ENCODE assay signal across 12 cellular contexts in genomic region chr1:2310332-2311183, GRCh38.
A peak's percentile ranks its signal among the peaks of the same experiment; 100 is the strongest.
DNase-seq lines count a peak whose midpoint lies in the region; ATAC-seq, FAIRE-seq and TF ChIP-seq lines count a peak whose summit lies in the region.
"Had no signal": no experiment of that assay in that cellular context is flagged by ENCODE, and none has a peak within 500 bp of the region (broad histone marks: within the 10 kb centered on the region; RNA-seq: fewer than 3 reads in every experiment).

No MANE protein-coding gene starts in this region.

- H3K4me1 ChIP-seq in ascending aorta (peaks cover 28 to 55% of the 10 kb centered on the region in 2 donors), suprapubic skin (peaks cover 53% of the 10 kb centered on the region), small intestine (ENCODE audit: control insufficient read depth in 2 of 2, insufficient read depth in 1 of 2, low read depth in 1 of 2, low read length in 1 of 2) (peaks cover 0 to 3% of the 10 kb centered on the region in 2 donors)

- H3K27ac ChIP-seq in ascending aorta (peak overlapping the region; percentile 92 to 95), suprapubic skin (peak overlapping the region; percentile 86), small intestine (ENCODE audit: low read depth in 1 of 2, low read length in 1 of 2) (peak overlapping the region in 1 of 2 donors; percentile 57)

- no peaks in the 10 kb centered on the region for H3K9me3 Mint-ChIP-seq in activated CD4-positive, alpha-beta T cell treated with anti-CD3 and anti-CD28 coated beads, Interleukin-2, amount 10 ng/mL, durations not matched to agents 7 days and 5 days
- H3K9me3 Mint-ChIP-seq: stimulated activated naive CD8-positive, alpha-beta T cell treated with anti-CD3 and anti-CD28 coated beads, Interleukin-15, Interleukin-2, amounts not matched to agents 100 ng/mL and 50 ng/mL, for 24 hours had no signal

- H3K27ac Mint-ChIP-seq in activated CD4-positive, alpha-beta T cell treated with anti-CD3 and anti-CD28 coated beads, Interleukin-2, amount 10 ng/mL, durations not matched to agents 7 days and 5 days: peak overlapping the region; percentile 79

- no peak for ATAC-seq in GM21619 (IDR thresholded peaks at IDR 0.05; ENCODE audit: unreplicated experiment)

- H3K36me3 ChIP-seq in ascending aorta: peaks cover 36 to 45% of the 10 kb centered on the region in 2 donors
- H3K36me3 ChIP-seq in suprapubic skin: peaks cover 39% of the 10 kb centered on the region
- H3K36me3 ChIP-seq in small intestine (ENCODE audit: control insufficient read depth in 2 of 2, insufficient read depth in 2 of 2, low read length in 2 of 2): peaks cover 11 to 14% of the 10 kb centered on the region in 2 donors

- H3K4me1 Mint-ChIP-seq in activated CD4-positive, alpha-beta T cell treated with anti-CD3 and anti-CD28 coated beads, Interleukin-2, amount 10 ng/mL, durations not matched to agents 7 days and 5 days: peaks cover 13% of the 10 kb centered on the region

- no peaks in the 10 kb centered on the region for H3K27me3 Mint-ChIP-seq in activated CD4-positive, alpha-beta T cell treated with anti-CD3 and anti-CD28 coated beads, Interleukin-2, amount 10 ng/mL, durations not matched to agents 7 days and 5 days
- H3K27me3 Mint-ChIP-seq: stimulated activated naive CD8-positive, alpha-beta T cell treated with anti-CD3 and anti-CD28 coated beads, Interleukin-15, Interleukin-2, amounts not matched to agents 100 ng/mL and 50 ng/mL, for 24 hours had no signal

- no peak overlapping the region for H3K4me3 Mint-ChIP-seq in activated CD4-positive, alpha-beta T cell treated with anti-CD3 and anti-CD28 coated beads, Interleukin-2, amount 10 ng/mL, durations not matched to agents 7 days and 5 days
- H3K4me3 Mint-ChIP-seq: stimulated activated naive CD8-positive, alpha-beta T cell treated with anti-CD3 and anti-CD28 coated beads, Interleukin-15, Interleukin-2, amounts not matched to agents 100 ng/mL and 50 ng/mL, for 24 hours had no signal

- no peaks in the 10 kb centered on the region for H3K9me3 ChIP-seq in ascending aorta
- no peaks in the 10 kb centered on the region for H3K9me3 ChIP-seq in suprapubic skin
- no peaks in the 10 kb centered on the region for H3K9me3 ChIP-seq in small intestine (ENCODE audit: control insufficient read depth, low read depth)

- TF ChIP-seq CTCF in ascending aorta (IDR thresholded peaks at IDR 0.05) (no peak), suprapubic skin (IDR thresholded peaks at IDR 0.05) (no peak)

- no peak for FAIRE-seq in small intestine (lab: Jason Lieb, UNC)
- FAIRE-seq: A204.1 had no signal

- no peak for TF ChIP-seq EP300 in suprapubic skin (IDR thresholded peaks at IDR 0.05)

- H3K27me3 ChIP-seq in ascending aorta (no peaks in the 10 kb centered on the region), suprapubic skin (no peaks in the 10 kb centered on the region), small intestine (ENCODE audit: control insufficient read depth in 2 of 2, insufficient read depth in 2 of 2, low read length in 2 of 2) (no peaks in the 10 kb centered on the region)

- no peak for TF ChIP-seq POLR2A in suprapubic skin (IDR thresholded peaks at IDR 0.05)

- POLR2A ChIA-PET in activated CD4-positive, alpha-beta T cell treated with anti-CD3 and anti-CD28 coated beads, Interleukin-2, amount 10 ng/mL, durations not matched to agents 7 days and 5 days (lab: Charles Lee): no interaction called here

- peaks cover 15% of the 10 kb centered on the region for H3K36me3 Mint-ChIP-seq in activated CD4-positive, alpha-beta T cell treated with anti-CD3 and anti-CD28 coated beads, Interleukin-2, amount 10 ng/mL, durations not matched to agents 7 days and 5 days (ENCODE audit: low read depth)

- no peak for DNase-seq in activated CD4-positive, alpha-beta T cell treated with anti-CD3 and anti-CD28 coated beads, Interleukin-2, amount 10 ng/mL, durations not matched to agents 7 days and 5 days
- no peak for DNase-seq in activated CD4-positive, alpha-beta T cell treated with anti-CD3 and anti-CD28 coated beads for 4 hours
- DNase-seq in ascending aorta (ENCODE audit: low spot score in 2 of 2): no peak
- peak; percentile 48 for DNase-seq in medulla oblongata (ENCODE audit: extremely low spot score)
- DNase-seq in suprapubic skin (ENCODE audit: low spot score in 2 of 2): no peak
- no peak for DNase-seq in small intestine
- no peak for DNase-seq in NCI-H1694 treated with DMSO at 0.1 percent for 48 hours (lab: John Stamatoyannopoulos, UW)
- DNase-seq: NCI-H1092 treated with DMSO at 0.1 percent for 48 hours, SIG-M5 had no signal

- H3K4me3 ChIP-seq in ascending aorta (no peak overlapping the region), suprapubic skin (no peak overlapping the region), small intestine (ENCODE audit: low read depth in 1 of 2, low read length in 2 of 2) (no peak overlapping the region)

- 68% methylated on average over 17 of the region's 28 CpGs for WGBS in suprapubic skin
- 71 to 77% (median 75%) methylated on average over 25 to 28 of the region's 28 CpGs for WGBS in small intestine, 3 donors

- CTCF ChIA-PET in activated CD4-positive, alpha-beta T cell treated with anti-CD3 and anti-CD28 coated beads, Interleukin-2, amount 10 ng/mL, durations not matched to agents 7 days and 5 days (lab: Charles Lee): interaction anchor here (0.8 to 1.4 kb wide), 2 partner anchors 80 to 82 kb away, joined by 3 read pairs; no protein-coding TSS in a partner anchor

- intact Hi-C loops in ascending aorta (cut with DNase I): loop anchor here (5.0 kb wide), 1 partner anchor 113 kb away; no protein-coding TSS in a partner anchor
